In the genomic region with DNA sequence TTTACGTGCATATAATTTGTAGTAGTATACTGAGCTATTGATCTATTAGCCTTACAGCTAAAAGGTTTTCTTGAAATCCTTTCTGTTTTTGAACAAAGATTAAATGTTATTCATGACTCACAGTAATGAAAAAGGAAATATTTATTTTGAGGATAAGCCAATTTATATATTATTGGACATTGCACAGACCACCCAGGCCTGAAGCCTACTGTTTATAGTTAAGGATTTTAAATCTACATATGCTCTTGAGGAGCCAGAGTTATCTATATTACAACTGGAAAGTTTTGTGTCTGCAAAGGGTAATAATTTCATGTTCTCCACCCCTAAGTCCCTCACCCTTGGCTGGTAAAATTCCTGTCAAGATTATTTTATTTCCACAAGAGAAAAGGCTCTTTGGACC, we compare ENCODE assay signal across 19 cellular contexts.
A peak's percentile ranks its signal among the peaks of the same experiment; 100 is the strongest.
DNase-seq lines count a peak whose midpoint lies in the region; ATAC-seq, FAIRE-seq and TF ChIP-seq lines count a peak whose summit lies in the region.
"Had no signal": no experiment of that assay in that cellular context is flagged by ENCODE, and none has a peak within 500 bp of the region (broad histone marks: within the 10 kb centered on the region; RNA-seq: fewer than 3 reads in every experiment).

No MANE protein-coding gene starts in this region.

- H3K4me1 Mint-ChIP-seq in activated T-cell treated with anti-CD3 and anti-CD28 coated beads, Interleukin-2, amount 50 U/mL, for 24 hours (ENCODE audit: low read depth), result no peaks in the 10 kb centered on the region
- H3K4me1 Mint-ChIP-seq: GM23338 had no signal

- no peak for TF ChIP-seq CTCF in fibroblast of the aortic adventitia (IDR thresholded peaks at IDR 0.05; ENCODE audit: insufficient read depth, low read length)

- no peaks in the 10 kb centered on the region for H3K36me3 Mint-ChIP-seq in activated T-cell treated with anti-CD3 and anti-CD28 coated beads, Interleukin-2, amount 50 U/mL, for 24 hours (ENCODE audit: low read depth)

- intact Hi-C loops in sciatic nerve (cut with DNase I), result no loop called here

- peak overlapping the region; percentile 7 for H2AFZ ChIP-seq in ACC112 (ENCODE audit: low read length, unreplicated experiment)
- H2AFZ ChIP-seq: GM23338 had no signal

- peaks cover 45% of the 10 kb centered on the region for H3K4me1 ChIP-seq in ACC112 (ENCODE audit: control insufficient read depth, insufficient read depth, low read length, unreplicated experiment)

- H3K36me3 ChIP-seq in ACC112 (ENCODE audit: insufficient read depth, low read length), result no peaks in the 10 kb centered on the region

- no peak overlapping the region for H3K4me3 Mint-ChIP-seq in activated T-cell treated with anti-CD3 and anti-CD28 coated beads, Interleukin-2, amount 50 U/mL, for 24 hours
- H3K4me3 Mint-ChIP-seq: CD4-positive, alpha-beta T cell; GM23338 had no signal

- H3K9me3 Mint-ChIP-seq in activated T-cell treated with anti-CD3 and anti-CD28 coated beads, Interleukin-2, amount 50 U/mL, for 24 hours, result no peaks in the 10 kb centered on the region
- H3K9me3 Mint-ChIP-seq: CD4-positive, alpha-beta T cell; GM23338 had no signal

- ATAC-seq in SK-N-SH treated with all-trans-retinoic acid at 6 μM for 48 hours (no peak; the same call in 2 of the 3 replicates), sciatic nerve (peak; percentile 65), GM18907 (IDR thresholded peaks at IDR 0.05; ENCODE audit: unreplicated experiment) (no peak), GM18870 (IDR thresholded peaks at IDR 0.05; ENCODE audit: unreplicated experiment) (no peak)
- ATAC-seq: GM12878, GM23338 had no signal

- DNase-seq in fibroblast of the aortic adventitia (ENCODE audit: low read depth) (peak; percentile 62), sciatic nerve (ENCODE audit: low spot score) (no peak), frontal cortex (ENCODE audit: low spot score in 2 of 2) (no peak)
- no peak for DNase-seq in activated T-cell treated with anti-CD3 and anti-CD28 coated beads, Interleukin-2, amount 50 U/mL, for 24 hours
- DNase-seq: ACHN; Calu3; CD4-positive, alpha-beta T cell; NCI-H1105; NCI-H1694 treated with DMSO at 0.1 percent for 48 hours; NCI-H446 treated with DMSO at 0.1 percent for 48 hours; NCI-H748 treated with DMSO at 0.1 percent for 48 hours had no signal

- H3K27me3 Mint-ChIP-seq in activated T-cell treated with anti-CD3 and anti-CD28 coated beads, Interleukin-2, amount 50 U/mL, for 24 hours, result no peaks in the 10 kb centered on the region
- H3K27me3 Mint-ChIP-seq: CD4-positive, alpha-beta T cell had no signal

- peak overlapping the region; percentile 65 for H3K27ac ChIP-seq in ACC112 (ENCODE audit: low read depth, low read length)
- H3K27ac ChIP-seq: HL-60 had no signal

- no peaks in the 10 kb centered on the region for H3K79me2 ChIP-seq in ACC112 (ENCODE audit: control insufficient read depth, insufficient read depth, low read length, unreplicated experiment)

- H3K4me3 ChIP-seq in ACC112 (ENCODE audit: low read depth, low read length) (peak overlapping the region; percentile 44; the same call in 1 of the 2 replicates), fibroblast of the aortic adventitia (ENCODE audit: low read depth, low read length) (no peak overlapping the region)
- H3K4me3 ChIP-seq: GM12878, GM23338, K562 had no signal

- no peaks in the 10 kb centered on the region for H3K27me3 ChIP-seq in ACC112 (ENCODE audit: insufficient read depth, low read length)

- FAIRE-seq in frontal cortex (lab: Jason Lieb, UNC), result no peak
- FAIRE-seq: GM12878 had no signal

- no peak overlapping the region for H3K27ac Mint-ChIP-seq in activated T-cell treated with anti-CD3 and anti-CD28 coated beads, Interleukin-2, amount 50 U/mL, for 24 hours
- H3K27ac Mint-ChIP-seq: CD4-positive, alpha-beta T cell; GM23338 had no signal

TF ChIP-seq in SK-N-SH treated with all-trans-retinoic acid at 6 μM for 48 hours, 23 proteins besides CTCF, POLR2A, EP300 and RAD21:
- TF ChIP-seq BACH2 (CRISPR knock-in tag; IDR thresholded peaks at IDR 0.05; ENCODE audit: borderline replicate concordance) (no peak), ZNF8 (CRISPR knock-in tag; IDR thresholded peaks at IDR 0.05) (no peak), TCF4 (CRISPR knock-in tag; IDR thresholded peaks at IDR 0.05; ENCODE audit: borderline replicate concordance) (peak; percentile 65), PPARA (CRISPR knock-in tag; IDR thresholded peaks at IDR 0.05; ENCODE audit: borderline replicate concordance) (no peak), GLIS3 (CRISPR knock-in tag; IDR thresholded peaks at IDR 0.05) (no peak), ZFP3 (CRISPR knock-in tag; IDR thresholded peaks at IDR 0.05) (no peak), ZNF70 (CRISPR knock-in tag; IDR thresholded peaks at IDR 0.05) (no peak), ISL1 (CRISPR knock-in tag; IDR thresholded peaks at IDR 0.05) (peak; percentile 85), ARNTL (CRISPR knock-in tag; IDR thresholded peaks at IDR 0.05; ENCODE audit: borderline replicate concordance, low read depth) (no peak)
- TF ChIP-seq, protein P1, sequence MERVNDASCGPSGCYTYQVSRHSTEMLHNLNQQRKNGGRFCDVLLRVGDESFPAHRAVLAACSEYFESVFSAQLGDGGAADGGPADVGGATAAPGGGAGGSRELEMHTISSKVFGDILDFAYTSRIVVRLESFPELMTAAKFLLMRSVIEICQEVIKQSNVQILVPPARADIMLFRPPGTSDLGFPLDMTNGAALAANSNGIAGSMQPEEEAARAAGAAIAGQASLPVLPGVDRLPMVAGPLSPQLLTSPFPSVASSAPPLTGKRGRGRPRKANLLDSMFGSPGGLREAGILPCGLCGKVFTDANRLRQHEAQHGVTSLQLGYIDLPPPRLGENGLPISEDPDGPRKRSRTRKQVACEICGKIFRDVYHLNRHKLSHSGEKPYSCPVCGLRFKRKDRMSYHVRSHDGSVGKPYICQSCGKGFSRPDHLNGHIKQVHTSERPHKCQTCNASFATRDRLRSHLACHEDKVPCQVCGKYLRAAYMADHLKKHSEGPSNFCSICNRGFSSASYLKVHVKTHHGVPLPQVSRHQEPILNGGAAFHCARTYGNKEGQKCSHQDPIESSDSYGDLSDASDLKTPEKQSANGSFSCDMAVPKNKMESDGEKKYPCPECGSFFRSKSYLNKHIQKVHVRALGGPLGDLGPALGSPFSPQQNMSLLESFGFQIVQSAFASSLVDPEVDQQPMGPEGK (CRISPR knock-in tag; IDR thresholded peaks at IDR 0.05; ENCODE audit: borderline replicate concordance), result no peak
- TF ChIP-seq, protein P2, sequence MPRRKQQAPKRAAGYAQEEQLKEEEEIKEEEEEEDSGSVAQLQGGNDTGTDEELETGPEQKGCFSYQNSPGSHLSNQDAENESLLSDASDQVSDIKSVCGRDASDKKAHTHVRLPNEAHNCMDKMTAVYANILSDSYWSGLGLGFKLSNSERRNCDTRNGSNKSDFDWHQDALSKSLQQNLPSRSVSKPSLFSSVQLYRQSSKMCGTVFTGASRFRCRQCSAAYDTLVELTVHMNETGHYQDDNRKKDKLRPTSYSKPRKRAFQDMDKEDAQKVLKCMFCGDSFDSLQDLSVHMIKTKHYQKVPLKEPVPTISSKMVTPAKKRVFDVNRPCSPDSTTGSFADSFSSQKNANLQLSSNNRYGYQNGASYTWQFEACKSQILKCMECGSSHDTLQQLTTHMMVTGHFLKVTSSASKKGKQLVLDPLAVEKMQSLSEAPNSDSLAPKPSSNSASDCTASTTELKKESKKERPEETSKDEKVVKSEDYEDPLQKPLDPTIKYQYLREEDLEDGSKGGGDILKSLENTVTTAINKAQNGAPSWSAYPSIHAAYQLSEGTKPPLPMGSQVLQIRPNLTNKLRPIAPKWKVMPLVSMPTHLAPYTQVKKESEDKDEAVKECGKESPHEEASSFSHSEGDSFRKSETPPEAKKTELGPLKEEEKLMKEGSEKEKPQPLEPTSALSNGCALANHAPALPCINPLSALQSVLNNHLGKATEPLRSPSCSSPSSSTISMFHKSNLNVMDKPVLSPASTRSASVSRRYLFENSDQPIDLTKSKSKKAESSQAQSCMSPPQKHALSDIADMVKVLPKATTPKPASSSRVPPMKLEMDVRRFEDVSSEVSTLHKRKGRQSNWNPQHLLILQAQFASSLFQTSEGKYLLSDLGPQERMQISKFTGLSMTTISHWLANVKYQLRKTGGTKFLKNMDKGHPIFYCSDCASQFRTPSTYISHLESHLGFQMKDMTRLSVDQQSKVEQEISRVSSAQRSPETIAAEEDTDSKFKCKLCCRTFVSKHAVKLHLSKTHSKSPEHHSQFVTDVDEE (CRISPR knock-in tag; IDR thresholded peaks at IDR 0.05), result no peak
